ENCODE assay signal across 8 cellular contexts in the genomic region with DNA sequence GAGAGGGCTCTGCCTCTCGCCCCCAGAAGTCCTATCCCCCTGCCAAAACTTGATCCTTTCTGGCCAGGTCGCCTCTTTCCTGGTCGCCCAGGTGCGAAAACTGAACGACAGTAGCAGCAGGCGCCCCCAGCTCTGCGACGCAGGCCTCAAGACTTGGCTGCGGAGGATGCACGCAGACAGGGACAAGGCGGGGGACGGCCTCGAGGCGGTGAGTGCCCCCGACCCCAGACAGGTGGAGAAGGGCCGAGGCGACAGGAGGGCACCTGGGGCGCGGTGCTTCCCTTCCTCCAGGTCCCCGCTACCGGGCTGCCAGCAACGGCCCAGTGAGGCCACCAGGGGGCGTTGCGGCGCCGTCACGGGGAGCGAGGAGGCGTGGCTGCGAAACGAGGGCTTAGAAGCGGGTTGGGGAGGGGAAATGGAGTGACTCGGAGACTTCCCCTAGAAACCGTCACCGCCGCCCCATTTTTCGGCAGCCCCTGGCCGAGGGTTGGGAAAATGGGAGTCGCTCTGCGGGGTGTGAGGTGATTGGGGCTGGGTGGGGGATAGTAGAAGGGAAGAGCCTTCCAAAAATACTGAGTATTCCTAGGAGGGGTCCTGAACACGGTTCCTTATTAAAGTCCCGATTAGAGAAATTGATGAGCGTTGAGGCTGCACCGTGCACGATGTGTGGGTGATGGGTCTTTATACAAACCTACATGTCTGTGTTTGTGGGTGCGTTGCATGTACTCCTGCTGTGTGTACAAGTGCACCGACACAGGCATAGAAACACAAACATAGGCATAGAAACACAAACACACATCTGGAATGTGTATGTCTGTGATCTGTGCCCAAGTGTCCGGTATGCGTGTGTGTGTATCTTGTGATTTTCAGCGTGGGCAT. TPM values are rescaled to one million over a fixed set of nuclear protein-coding genes. Genes with fewer than 3 reads are reported as not detected.
A peak's percentile ranks its signal among the peaks of the same experiment; 100 is the strongest.
DNase-seq lines count a peak whose midpoint lies in the region; ATAC-seq and TF ChIP-seq lines count a peak whose summit lies in the region.

No MANE protein-coding gene starts in this region.

- H3K4me3 ChIP-seq in right atrium auricular region: peak overlapping the region in 1 of 2 donors; percentile 23

- peak; percentile 87 to 99 for TF ChIP-seq CTCF in right atrium auricular region (IDR thresholded peaks at IDR 0.05)

- peak; percentile 79 for ATAC-seq in HG02610 (IDR thresholded peaks at IDR 0.05; ENCODE audit: unreplicated experiment)
- ATAC-seq in HG03097 (IDR thresholded peaks at IDR 0.05; ENCODE audit: low FRiP score, unreplicated experiment): no peak

- H3K36me3 ChIP-seq in right atrium auricular region: no peaks in the 10 kb centered on the region

- no peaks in the 10 kb centered on the region for H3K9me3 ChIP-seq in right atrium auricular region

- no peak overlapping the region for H3K27ac ChIP-seq in right atrium auricular region

- H3K4me1 ChIP-seq in right atrium auricular region: peaks cover 0 to 9% of the 10 kb centered on the region in 2 donors

- peaks cover 5 to 8% of the 10 kb centered on the region in 2 donors for H3K27me3 ChIP-seq in right atrium auricular region

- DNase-seq in GDM1 (lab: John Stamatoyannopoulos, UW) (peak; percentile 54), NCI-H1417 (lab: John Stamatoyannopoulos, UW) (peak; percentile 78 to 88 (median 81)), T follicular helper cell (ENCODE audit: low read depth) (peak; percentile 82), right atrium auricular region (ENCODE audit: low spot score) (no peak), renal cortical epithelial cell (ENCODE audit: low read depth) (peak; percentile 33)
- DNase-seq in activated naive CD8-positive, alpha-beta T cell treated with anti-CD3 and anti-CD28 coated beads, Interleukin-2, amount 50 U/mL, for 16 hours (ENCODE audit: low read depth, low spot score): peak; percentile 80

RNA-seq across cellular contexts. Expression of a gene that starts 44.6 kb away (rescaled TPM):
- total RNA-seq in right atrium auricular region (not detected), renal cortical epithelial cell (9.2 and 9.5 TPM in 2 replicates)

Comparison
In these comparisons a context has a peak if more than half of its experiments do, and no peak if none do; other contexts are left out.
1. RNA of a gene that starts 44.6 kb away (total RNA-seq): 9.2 to 9.5 TPM in renal cortical epithelial cell; not detected in right atrium auricular region; every median in the first group is over 10 times any median in the second.